8 cellular contexts compared by ENCODE assay signal in the genomic region with DNA sequence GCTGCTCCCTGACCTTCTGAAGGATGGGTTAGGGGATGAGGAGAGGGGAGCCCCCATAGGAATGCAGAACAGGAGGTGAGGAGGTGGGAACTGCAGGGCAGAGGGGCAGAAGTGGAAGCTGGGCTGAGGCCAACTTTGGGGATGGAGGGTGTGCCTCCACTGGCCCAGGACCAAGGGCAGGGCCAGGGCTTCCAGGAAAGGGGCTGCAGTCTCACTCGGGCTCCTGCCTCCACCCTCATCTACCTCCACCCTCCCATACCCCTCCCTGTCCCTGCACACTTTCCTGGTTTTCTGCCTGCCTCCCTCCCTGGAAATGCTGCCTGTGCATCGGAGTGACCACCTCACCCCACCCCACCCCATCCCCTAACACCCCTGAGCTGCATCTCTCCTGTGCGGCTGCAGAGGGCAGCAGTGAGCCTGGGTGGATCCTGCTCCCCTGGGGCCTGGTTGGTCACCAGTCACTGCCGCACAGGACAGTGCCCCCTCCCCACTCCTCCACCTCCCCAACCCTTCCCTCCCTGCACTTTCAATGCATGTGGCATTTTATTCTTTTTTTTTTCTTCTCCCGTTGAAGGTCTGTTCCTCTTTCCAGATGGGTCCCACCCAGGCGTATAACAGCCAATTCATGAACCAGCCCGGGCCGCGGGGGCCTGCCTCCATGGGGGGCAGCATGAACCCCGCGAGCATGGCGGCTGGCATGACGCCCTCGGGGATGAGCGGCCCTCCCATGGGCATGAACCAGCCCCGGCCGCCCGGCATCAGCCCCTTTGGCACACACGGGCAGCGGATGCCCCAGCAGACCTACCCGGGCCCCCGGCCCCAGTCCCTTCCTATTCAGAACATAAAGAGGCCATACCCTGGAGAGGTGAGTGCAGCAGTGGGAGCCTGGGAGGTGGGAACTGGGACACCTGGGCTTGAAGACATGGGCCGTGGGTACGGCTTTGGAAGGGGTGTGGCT. TPM values are rescaled to one million over a fixed set of nuclear protein-coding genes. Genes with fewer than 3 reads are reported as not detected.
A peak's percentile ranks its signal among the peaks of the same experiment; 100 is the strongest.
DNase-seq lines count a peak whose midpoint lies in the region; ATAC-seq, FAIRE-seq and TF ChIP-seq lines count a peak whose summit lies in the region.

No MANE protein-coding gene starts in this region.

- no peak overlapping the region for H2AFZ ChIP-seq in trophoblast cell (ENCODE audit: insufficient read depth, low read length, poor library complexity)

- H2BK120ac ChIP-seq in trophoblast cell (ENCODE audit: insufficient read depth, low read length, poor library complexity), result no peak overlapping the region

- DNase-seq in A172 (ENCODE audit: low spot score), result peak; percentile 47
- no peak for DNase-seq in GM19239 (ENCODE audit: insufficient read length, low spot score)
- peak; percentile 55 for DNase-seq in WERI-Rb-1
- peak in 1 of 2 donors; percentile 20 for DNase-seq in trophoblast cell
- DNase-seq in DMS153 treated with DMSO at 0.1 percent for 48 hours (lab: John Stamatoyannopoulos, UW; ENCODE audit: unreplicated experiment), result no peak
- DNase-seq in NCI-H1048 (lab: John Stamatoyannopoulos, UW), result no peak

- H3K4me3 ChIP-seq in WERI-Rb-1 (ENCODE audit: low read depth, low read length), result no peak overlapping the region
- H3K4me3 ChIP-seq in esophagus (ENCODE audit: low read depth in 1 of 2, low read length in 2 of 2), result no peak overlapping the region
- H3K4me3 ChIP-seq in trophoblast cell (ENCODE audit: low read depth, low read length), result no peak overlapping the region

- peak; percentile 26 for FAIRE-seq in GM19239 (lab: Jason Lieb, UNC)

- no peak overlapping the region for H4K8ac ChIP-seq in trophoblast cell (ENCODE audit: low read depth, low read length)

- no peaks in the 10 kb centered on the region for H3K79me1 ChIP-seq in trophoblast cell (ENCODE audit: low read length)

- no peaks in the 10 kb centered on the region for H3K27me3 ChIP-seq in WERI-Rb-1 (ENCODE audit: insufficient read depth, low read depth, severe bottlenecking)
- no peaks in the 10 kb centered on the region for H3K27me3 ChIP-seq in esophagus (ENCODE audit: control insufficient read depth in 1 of 2, insufficient read depth in 2 of 2, low read length in 2 of 2)
- H3K27me3 ChIP-seq in trophoblast cell (ENCODE audit: insufficient read depth, low read length), result no peaks in the 10 kb centered on the region

- no peak overlapping the region for H3K4me2 ChIP-seq in trophoblast cell (ENCODE audit: low read length)

- H2BK12ac ChIP-seq in trophoblast cell (ENCODE audit: low read length), result no peak overlapping the region

- H4K12ac ChIP-seq in trophoblast cell (ENCODE audit: low read depth, low read length), result no peak overlapping the region

- no peak overlapping the region for H3K14ac ChIP-seq in trophoblast cell (ENCODE audit: low read length)

- TF ChIP-seq CTCF in WERI-Rb-1 (IDR thresholded peaks at IDR 0.05; ENCODE audit: low read depth, low read length), result peak; percentile 78

- no peak overlapping the region for H2AK5ac ChIP-seq in trophoblast cell (ENCODE audit: low read length)

- H3K9ac ChIP-seq in trophoblast cell (ENCODE audit: low read length), result no peak overlapping the region

- no peak overlapping the region for H3K27ac ChIP-seq in WERI-Rb-1
- peak overlapping the region; percentile 82 to 94 for H3K27ac ChIP-seq in esophagus (ENCODE audit: low read depth in 2 of 2, low read length in 1 of 2)
- H3K27ac ChIP-seq in trophoblast cell (ENCODE audit: low read depth, low read length), result no peak overlapping the region

- H3K36me3 ChIP-seq in WERI-Rb-1 (peaks cover 72% of the 10 kb centered on the region), esophagus (ENCODE audit: control insufficient read depth in 2 of 2, insufficient read depth in 2 of 2, low read length in 1 of 2) (peaks cover 17 to 63% of the 10 kb centered on the region in 2 donors), trophoblast cell (ENCODE audit: control insufficient read depth in 1 of 2, insufficient read depth in 2 of 2, low read length in 2 of 2) (peaks cover 92 to 93% of the 10 kb centered on the region in 2 experiments)

- WGBS in esophagus, 2 donors, result 78 to 82% methylated on average over 23 to 24 of the region's 24 CpGs
- no CpG with 5 or more reads among the region's 24 CpGs for WGBS in trophoblast cell (ENCODE audit: extremely low coverage, insufficient coverage, insufficient read length)

- no peak overlapping the region for H3K23ac ChIP-seq in trophoblast cell (ENCODE audit: low read length)

- peak overlapping the region; percentile 16 for H3K18ac ChIP-seq in trophoblast cell (ENCODE audit: low read length)

- no peaks in the 10 kb centered on the region for H3K9me3 ChIP-seq in WERI-Rb-1 (ENCODE audit: severe bottlenecking)
- no peaks in the 10 kb centered on the region for H3K9me3 ChIP-seq in esophagus (ENCODE audit: control insufficient read depth in 2 of 2, insufficient read depth in 1 of 2, low read depth in 1 of 2, low read length in 1 of 2)
- H3K9me3 ChIP-seq in trophoblast cell (ENCODE audit: insufficient read depth, low read depth, low read length), result no peaks in the 10 kb centered on the region

- peaks cover 4 to 38% of the 10 kb centered on the region in 2 donors for H3K4me1 ChIP-seq in esophagus (ENCODE audit: control insufficient read depth in 2 of 2, insufficient read depth in 2 of 2, low read length in 1 of 2)
- peaks cover 4% of the 10 kb centered on the region in 2 experiments for H3K4me1 ChIP-seq in trophoblast cell (ENCODE audit: control insufficient read depth in 1 of 2, insufficient read depth in 2 of 2, low read length in 2 of 2)

- no peaks in the 10 kb centered on the region for H3K79me2 ChIP-seq in trophoblast cell (ENCODE audit: control insufficient read depth, insufficient read depth, low read length, poor library complexity)

- no peak overlapping the region for H2BK5ac ChIP-seq in trophoblast cell (ENCODE audit: low read depth, low read length, poor library complexity)

- H4K91ac ChIP-seq in trophoblast cell (ENCODE audit: low read depth, low read length), result no peak overlapping the region

- ATAC-seq in HG03439 (IDR thresholded peaks at IDR 0.05; ENCODE audit: unreplicated experiment), result no peak

- H3K4ac ChIP-seq in trophoblast cell (ENCODE audit: low read depth, low read length), result no peak overlapping the region

RNA-seq across cellular contexts. Expression of a gene that starts 54.2 kb away (rescaled TPM):
- 38.2 and 47.2 TPM in 2 replicates for total RNA-seq in A172 (2014; rRNA removed; shearing (Covaris generic))
- polyA plus RNA-seq in esophagus, result 10 to 100 TPM; 38.4 to 57.4 TPM
- polyA plus RNA-seq in trophoblast cell (2013), result 46.4 and 48.2 TPM in 2 replicates

Comparison
In these comparisons a context has a peak if more than half of its experiments do, and no peak if none do; other contexts are left out.
1. DNase-seq: peak in A172 (single experiment) and WERI-Rb-1 (single experiment); none in GM19239 (single experiment), DMS153 treated with DMSO at 0.1 percent for 48 hours (single experiment) and NCI-H1048 (single experiment).
2. H3K27ac ChIP-seq: peak in esophagus (2 of 2); none in WERI-Rb-1 (single experiment) and trophoblast cell (single experiment).